ENCODE assay signal across 9 cellular contexts in genomic region chr1:234731371-234732085, GRCh38.
DNase-seq lines count a peak whose midpoint lies in the region; ATAC-seq, FAIRE-seq and TF ChIP-seq lines count a peak whose summit lies in the region.
"Had no signal": no experiment of that assay in that cellular context is flagged by ENCODE, and none has a peak within 500 bp of the region (broad histone marks: within the 10 kb centered on the region; RNA-seq: fewer than 3 reads in every experiment).

No MANE protein-coding gene starts in this region.

- CTCF ChIA-PET in RWPE1 (lab: Yijun Ruan, JAX) = no interaction called here

- FAIRE-seq in GM18507 (lab: Jason Lieb, UNC) = peak; percentile 31

- peak overlapping the region; percentile 53 for H3K27ac ChIP-seq in RWPE1
- H3K27ac ChIP-seq: ovary had no signal

- ATAC-seq in HG02610 (IDR thresholded peaks at IDR 0.05; ENCODE audit: unreplicated experiment) (peak; percentile 77), GM21367 (IDR thresholded peaks at IDR 0.05; ENCODE audit: unreplicated experiment) (no peak)

- H3K9me3 Mint-ChIP-seq in dendritic cell treated with granulocyte-macrophage colony-stimulating factor and Interleukin-4, amounts not matched to agents 40 ng/mL and 50 ng/mL, for 4 days = no peaks in the 10 kb centered on the region

- no peaks in the 10 kb centered on the region for H3K27me3 Mint-ChIP-seq in dendritic cell treated with granulocyte-macrophage colony-stimulating factor and Interleukin-4, amounts not matched to agents 40 ng/mL and 50 ng/mL, for 4 days

- intact Hi-C loops in dendritic cell treated with granulocyte-macrophage colony-stimulating factor and Interleukin-4, amounts not matched to agents 40 ng/mL and 50 ng/mL, for 4 days (cut with micrococcal nuclease) = loop anchor here (2.0 kb wide), 1 partner anchor 37 kb away; no protein-coding TSS in a partner anchor

- no peak overlapping the region for H3K4me3 Mint-ChIP-seq in dendritic cell treated with granulocyte-macrophage colony-stimulating factor and Interleukin-4, amounts not matched to agents 40 ng/mL and 50 ng/mL, for 4 days

- TF ChIP-seq CTCF in RWPE1 (conservative IDR thresholded peaks at IDR 0.05; ENCODE audit: low read depth) = no peak

- H3K4me1 Mint-ChIP-seq in dendritic cell treated with granulocyte-macrophage colony-stimulating factor and Interleukin-4, amounts not matched to agents 40 ng/mL and 50 ng/mL, for 4 days (ENCODE audit: low read depth) = peaks cover 86% of the 10 kb centered on the region

- POLR2A ChIA-PET in RWPE1 (lab: Yijun Ruan, JAX; ENCODE audit: low non-redundant PET) = interaction anchor here (0.6 kb wide), 1 partner anchor 250 kb away, joined by 3 read pairs; no protein-coding TSS in a partner anchor

- H3K36me3 Mint-ChIP-seq in dendritic cell treated with granulocyte-macrophage colony-stimulating factor and Interleukin-4, amounts not matched to agents 40 ng/mL and 50 ng/mL, for 4 days (ENCODE audit: low read depth) = no peaks in the 10 kb centered on the region

- peak overlapping the region; percentile 99 for H3K27ac Mint-ChIP-seq in dendritic cell treated with granulocyte-macrophage colony-stimulating factor and Interleukin-4, amounts not matched to agents 40 ng/mL and 50 ng/mL, for 4 days

- no peak for DNase-seq in GM18507 (ENCODE audit: extremely low spot score, insufficient read length, low read depth)
- peak; percentile 84 for DNase-seq in RWPE1 (ENCODE audit: low spot score)
- peak; percentile 63 for DNase-seq in stimulated activated CD4-positive, alpha-beta T cell treated with anti-CD3 and anti-CD28 coated beads, Interleukin-15, amount 100 ng/mL, for 24 hours
- no peak for DNase-seq in NCI-H1105 (lab: John Stamatoyannopoulos, UW)
- DNase-seq in OCI-M1 (lab: John Stamatoyannopoulos, UW) = no peak

Comparison
In these comparisons a context has a peak if more than half of its experiments do, and no peak if none do; other contexts are left out.
1. DNase-seq: peak in RWPE1 (single experiment) and stimulated activated CD4-positive, alpha-beta T cell treated with anti-CD3 and anti-CD28 coated beads, Interleukin-15, amount 100 ng/mL, for 24 hours (single experiment); none in GM18507 (single experiment), NCI-H1105 (single experiment) and OCI-M1 (single experiment).